In the genomic region with DNA sequence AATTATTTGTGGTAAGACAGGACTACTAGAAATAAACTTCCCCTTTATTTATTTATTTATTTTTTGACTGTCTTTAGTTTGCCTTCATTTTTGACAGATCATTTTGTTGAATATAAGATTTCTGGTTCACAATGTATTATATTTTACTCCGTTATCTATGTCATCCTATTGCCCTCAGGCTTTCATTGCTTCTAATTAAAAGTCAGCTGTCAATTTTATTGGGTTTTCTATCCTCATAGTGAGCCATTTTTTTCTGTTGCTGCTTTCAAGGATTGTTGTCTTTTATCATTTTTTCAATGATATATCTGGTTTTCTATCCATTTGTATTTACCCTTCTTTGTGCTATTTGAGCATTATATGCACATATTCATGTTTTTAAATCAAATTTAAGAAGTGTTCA, we compare ENCODE assay signal across 23 cellular contexts.
"Had no signal": no experiment of that assay in that cellular context is flagged by ENCODE, and none has a peak within 500 bp of the region (broad histone marks: within the 10 kb centered on the region; RNA-seq: fewer than 3 reads in every experiment).

No MANE protein-coding gene starts in this region.

- H3K27ac Mint-ChIP-seq: dendritic cell treated with granulocyte-macrophage colony-stimulating factor and Interleukin-4, amounts not matched to agents 40 ng/mL and 50 ng/mL, for 4 days; effector memory CD8-positive, alpha-beta T cell; endodermal cell; naive thymus-derived CD4-positive, alpha-beta T cell had no signal

- ATAC-seq: effector memory CD8-positive, alpha-beta T cell; esophagus mucosa; gastrocnemius medialis; heart right ventricle; left cardiac atrium; left lung; left ventricle myocardium superior; lower lobe of right lung; naive thymus-derived CD4-positive, alpha-beta T cell had no signal

- DNase-seq: colonic mucosa; cortex of kidney; effector CD8-positive, alpha-beta T cell; effector memory CD8-positive, alpha-beta T cell; endodermal cell; erythroblast; esophagus squamous epithelium; foreskin fibroblast; foreskin melanocyte; gastrocnemius medialis; glutamatergic neuron; head of caudate nucleus; heart right ventricle; hippocampal formation; left cardiac atrium; left lung; left ventricle myocardium superior; lower lobe of right lung; mesenchymal stem cell; midbrain; naive thymus-derived CD4-positive, alpha-beta T cell had no signal

- H3K4me3 Mint-ChIP-seq: dendritic cell treated with granulocyte-macrophage colony-stimulating factor and Interleukin-4, amounts not matched to agents 40 ng/mL and 50 ng/mL, for 4 days; effector memory CD8-positive, alpha-beta T cell; endodermal cell; naive thymus-derived CD4-positive, alpha-beta T cell had no signal

- H3K27me3 Mint-ChIP-seq: dendritic cell treated with granulocyte-macrophage colony-stimulating factor and Interleukin-4, amounts not matched to agents 40 ng/mL and 50 ng/mL, for 4 days; effector memory CD8-positive, alpha-beta T cell; naive thymus-derived CD4-positive, alpha-beta T cell had no signal

- H3K4me1 Mint-ChIP-seq: endodermal cell; naive thymus-derived CD4-positive, alpha-beta T cell had no signal
